Comparison of ENCODE assay signal across 22 cellular contexts in the genomic region with DNA sequence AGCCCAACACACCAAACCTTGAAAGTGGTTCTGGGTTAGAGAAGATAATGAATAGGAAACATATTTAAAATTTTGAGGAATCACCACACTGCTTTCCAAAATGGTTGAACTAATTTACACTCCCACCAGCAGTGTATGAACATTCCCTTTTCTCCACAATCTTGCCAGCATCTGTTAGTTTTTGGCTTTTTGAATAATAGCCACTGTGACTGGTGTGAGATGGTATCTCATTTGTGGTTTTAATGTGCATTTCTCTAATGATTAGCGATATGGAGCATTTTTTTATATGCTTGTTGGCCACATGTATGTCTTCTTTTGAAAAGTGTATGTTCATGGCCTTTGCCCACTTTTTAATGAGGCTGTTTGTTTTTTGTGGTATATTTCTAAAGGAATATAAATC.
DNase-seq lines count a peak whose midpoint lies in the region; ATAC-seq and TF ChIP-seq lines count a peak whose summit lies in the region.
"Had no signal": no experiment of that assay in that cellular context is flagged by ENCODE, and none has a peak within 500 bp of the region (broad histone marks: within the 10 kb centered on the region; RNA-seq: fewer than 3 reads in every experiment).

No MANE protein-coding gene starts in this region.

- peak in 1 of 2 experiments; percentile 41; a peak in 1 of 4 replicates for TF ChIP-seq EP300 in SK-N-SH (IDR thresholded peaks at IDR 0.05; ENCODE audit: borderline replicate concordance in 1 of 2, low read depth in 1 of 2, low read length in 1 of 2)

- WGBS in SK-N-SH (ENCODE audit: low lambda C conversion rate) = 43% methylated on average over 1 of the region's 1 CpG

- H3K9ac ChIP-seq in SK-N-SH = no peak overlapping the region
- H3K9ac ChIP-seq: BLaER1 had no signal

- DNase-seq in SK-N-SH (no peak), EL (peak; percentile 38), SJSA1 (ENCODE audit: low read depth in 1 of 2, low spot score in 2 of 2) (no peak), kidney tubule cell (ENCODE audit: low spot score) (peak; percentile 8), GM13977 (ENCODE audit: low spot score) (no peak)
- DNase-seq: DMS79 treated with DMSO at 0.1 percent for 48 hours; GF-D8; H7; Karpas-422; MM.1S; NCI-H1105; NCI-H1694 treated with DMSO at 0.1 percent for 48 hours; NCI-H446; NCI-H69; NK-92 treated with Interleukin-12 subunit alpha and Interleukin-12 subunit beta, amount 100 ng/mL, for 24 hours had no signal

- no peak for TF ChIP-seq RAD21 in SK-N-SH (IDR thresholded peaks at IDR 0.05; ENCODE audit: low read length)

- no peaks in the 10 kb centered on the region for H3K9me2 ChIP-seq in SK-N-SH

- H3K27ac ChIP-seq in SK-N-SH (ENCODE audit: low read depth in 2 of 2, low read length in 1 of 2) (peak overlapping the region in 1 of 2 experiments; percentile 57; a peak in 2 of 4 replicates), SJSA1 (peak overlapping the region; percentile 70; the same call in 1 of the 2 replicates)
- H3K27ac ChIP-seq: 22Rv1, BLaER1, RWPE1 had no signal

- no peak for TF ChIP-seq CTCF in SK-N-SH (IDR thresholded peaks at IDR 0.05)
- TF ChIP-seq CTCF in GM13977 (IDR thresholded peaks at IDR 0.05; ENCODE audit: extremely low read depth, insufficient read depth, missing control alignments) = no peak

- peaks cover 22% of the 10 kb centered on the region for H3F3A ChIP-seq in SK-N-SH (replicated peaks; ENCODE audit: insufficient read depth)

- H3K79me2 ChIP-seq in SK-N-SH (ENCODE audit: insufficient read depth) = no peaks in the 10 kb centered on the region

- H2AFZ ChIP-seq in SK-N-SH (ENCODE audit: low read depth) = no peak overlapping the region

- CTCF ChIA-PET in SK-N-SH (lab: Yijun Ruan, JAX) = no interaction called here

- POLR2A ChIA-PET in SK-N-SH (lab: Yijun Ruan, JAX) = no interaction called here

- no peaks in the 10 kb centered on the region for H4K20me1 ChIP-seq in SK-N-SH (ENCODE audit: insufficient read depth)
- H4K20me1 ChIP-seq: BLaER1 had no signal

- H3K9me3 ChIP-seq in SK-N-SH (no peaks in the 10 kb centered on the region), SJSA1 (replicated peaks) (no peaks in the 10 kb centered on the region)

- peaks cover 5 to 8% of the 10 kb centered on the region in 2 experiments; a peak in 2 of 4 replicates for H3K4me1 ChIP-seq in SK-N-SH (ENCODE audit: control insufficient read depth in 1 of 2, insufficient read depth in 2 of 2, low read depth in 1 of 2, low read length in 1 of 2)
- peaks cover 15% of the 10 kb centered on the region for H3K4me1 ChIP-seq in SJSA1 (replicated peaks)
- H3K4me1 ChIP-seq: BLaER1 had no signal

- H3K36me3 ChIP-seq in SK-N-SH (replicated peaks in 1 of 2; ENCODE audit: control insufficient read depth in 1 of 2, insufficient read depth in 2 of 2, low read length in 1 of 2) (no peaks in the 10 kb centered on the region), SJSA1 (no peaks in the 10 kb centered on the region)
- H3K36me3 ChIP-seq: BLaER1 had no signal

- H3K27me3 ChIP-seq in SK-N-SH (ENCODE audit: insufficient read depth) = no peaks in the 10 kb centered on the region
- no peaks in the 10 kb centered on the region for H3K27me3 ChIP-seq in SJSA1 (replicated peaks)
- H3K27me3 ChIP-seq: BLaER1 had no signal

- H3K4me2 ChIP-seq in SK-N-SH = 0 out of 2 replicates have a peak overlapping the region, but pooled peaks have one; percentile 28
- H3K4me2 ChIP-seq: BLaER1 had no signal

- ATAC-seq in SK-N-SH treated with all-trans-retinoic acid at 6 μM for 48 hours (no peak), GM21423 (IDR thresholded peaks at IDR 0.05; ENCODE audit: unreplicated experiment) (no peak), GM19351 (IDR thresholded peaks at IDR 0.05; ENCODE audit: unreplicated experiment) (no peak)
- ATAC-seq: HepG2 had no signal

- in situ Hi-C loops in GM13977 (cut with MboI; ENCODE audit: low pct_unique_long_range_greater_than_20kb, low sequenced_read_pairs, unreplicated experiment) = no loop called here

- H3K4me3 ChIP-seq in SK-N-SH (ENCODE audit: low read depth in 2 of 2, low read length in 1 of 2) = no peak overlapping the region
- H3K4me3 ChIP-seq in SJSA1 = no peak overlapping the region
- H3K4me3 ChIP-seq: BLaER1 had no signal

TF ChIP-seq in SK-N-SH, 30 proteins besides CTCF, POLR2A, EP300 and RAD21:
- 0 out of 2 replicates have a peak, but pooled peaks have one; percentile 12 for TF ChIP-seq NFIC (IDR thresholded peaks at IDR 0.05; ENCODE audit: borderline replicate concordance)
- TF ChIP-seq FOSL2 (IDR thresholded peaks at IDR 0.05; ENCODE audit: borderline replicate concordance, low read depth) = no peak
- TF ChIP-seq RCOR1 (IDR thresholded peaks at IDR 0.05; ENCODE audit: low read length) = no peak
- no peak for TF ChIP-seq MEF2A (IDR thresholded peaks at IDR 0.05; ENCODE audit: borderline replicate concordance, low read depth)
- TF ChIP-seq CHD2 (IDR thresholded peaks at IDR 0.05; ENCODE audit: low read length, partially characterized antibody) = no peak
- no peak for TF ChIP-seq FOXM1 (IDR thresholded peaks at IDR 0.05; ENCODE audit: low read depth)
- TF ChIP-seq, protein P1, sequence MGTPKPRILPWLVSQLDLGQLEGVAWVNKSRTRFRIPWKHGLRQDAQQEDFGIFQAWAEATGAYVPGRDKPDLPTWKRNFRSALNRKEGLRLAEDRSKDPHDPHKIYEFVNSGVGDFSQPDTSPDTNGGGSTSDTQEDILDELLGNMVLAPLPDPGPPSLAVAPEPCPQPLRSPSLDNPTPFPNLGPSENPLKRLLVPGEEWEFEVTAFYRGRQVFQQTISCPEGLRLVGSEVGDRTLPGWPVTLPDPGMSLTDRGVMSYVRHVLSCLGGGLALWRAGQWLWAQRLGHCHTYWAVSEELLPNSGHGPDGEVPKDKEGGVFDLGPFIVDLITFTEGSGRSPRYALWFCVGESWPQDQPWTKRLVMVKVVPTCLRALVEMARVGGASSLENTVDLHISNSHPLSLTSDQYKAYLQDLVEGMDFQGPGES (IDR thresholded peaks at IDR 0.05; ENCODE audit: low read depth, low read length) = no peak
- TF ChIP-seq, protein P2, sequence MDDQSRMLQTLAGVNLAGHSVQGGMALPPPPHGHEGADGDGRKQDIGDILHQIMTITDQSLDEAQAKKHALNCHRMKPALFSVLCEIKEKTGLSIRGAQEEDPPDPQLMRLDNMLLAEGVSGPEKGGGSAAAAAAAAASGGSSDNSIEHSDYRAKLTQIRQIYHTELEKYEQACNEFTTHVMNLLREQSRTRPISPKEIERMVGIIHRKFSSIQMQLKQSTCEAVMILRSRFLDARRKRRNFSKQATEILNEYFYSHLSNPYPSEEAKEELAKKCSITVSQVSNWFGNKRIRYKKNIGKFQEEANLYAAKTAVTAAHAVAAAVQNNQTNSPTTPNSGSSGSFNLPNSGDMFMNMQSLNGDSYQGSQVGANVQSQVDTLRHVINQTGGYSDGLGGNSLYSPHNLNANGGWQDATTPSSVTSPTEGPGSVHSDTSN (IDR thresholded peaks at IDR 0.05) = peak; percentile 39
- TF ChIP-seq TCF12 (IDR thresholded peaks at IDR 0.05) = peak; percentile 53; the same call in 1 of the 2 replicates
- TF ChIP-seq MXI1 (IDR thresholded peaks at IDR 0.05; ENCODE audit: low read depth, low read length) = no peak
- TF ChIP-seq TAF1 (IDR thresholded peaks at IDR 0.05; ENCODE audit: borderline replicate concordance, low read depth, low read length) = no peak

TF ChIP-seq in SK-N-SH treated with all-trans-retinoic acid at 6 μM for 48 hours, 23 proteins besides CTCF, POLR2A, EP300 and RAD21:
- TF ChIP-seq CSDC2 (CRISPR knock-in tag; IDR thresholded peaks at IDR 0.05) = no peak
- TF ChIP-seq ZC3H10 (CRISPR knock-in tag; IDR thresholded peaks at IDR 0.05) = no peak
- no peak for TF ChIP-seq TOX (CRISPR knock-in tag; IDR thresholded peaks at IDR 0.05; ENCODE audit: borderline replicate concordance)

Comparison
In these comparisons a context has a peak if more than half of its experiments do, and no peak if none do; other contexts are left out.
1. DNase-seq: peak in EL (single experiment) and kidney tubule cell (single experiment); none in SK-N-SH (single experiment), SJSA1 (0 of 2) and GM13977 (single experiment).